Comparison of ENCODE assay signal across 9 cellular contexts in genomic region chr7:19117081-19117869, GRCh38. TPM values are rescaled to one million over a fixed set of nuclear protein-coding genes. Genes with fewer than 3 reads are reported as not detected.
A peak's percentile ranks its signal among the peaks of the same experiment; 100 is the strongest.
DNase-seq lines count a peak whose midpoint lies in the region; ATAC-seq and TF ChIP-seq lines count a peak whose summit lies in the region.
"Had no signal": no experiment of that assay in that cellular context is flagged by ENCODE, and none has a peak within 500 bp of the region (broad histone marks: within the 10 kb centered on the region; RNA-seq: fewer than 3 reads in every experiment).

TWIST1 (minus strand) TSS chr7:19117636; CDS start chr7:19117321, 315 bp downstream.

- peak; percentile 54 for DNase-seq in DMS 273 treated with DMSO at 0.1 percent for 48 hours (lab: John Stamatoyannopoulos, UW)
- DNase-seq in HCT116 (ENCODE audit: low read depth, low spot score): no peak
- peak; percentile 96 for DNase-seq in SK-N-SH
- peak; percentile 100 for DNase-seq in fibroblast of gingiva (ENCODE audit: low read depth)
- DNase-seq in neuronal stem cell (ENCODE audit: low spot score): peak; percentile 57
- DNase-seq in central memory CD4-positive, alpha-beta T cell: no peak
- DNase-seq in SKM-1 (lab: John Stamatoyannopoulos, UW; ENCODE audit: unreplicated experiment): no peak

- H2AFZ ChIP-seq in HCT116 (ENCODE audit: low read depth, low read length, poor library complexity, severe bottlenecking): no peak within 1 kb of the TSS
- H2AFZ ChIP-seq in SK-N-SH (ENCODE audit: low read depth): peak within 1 kb of the TSS; percentile 67; the same call in 1 of the 2 replicates
- H2AFZ ChIP-seq in neuronal stem cell (ENCODE audit: low read length): peak within 1 kb of the TSS; percentile 94

- H3K9ac ChIP-seq in HCT116 (ENCODE audit: low read length): no peak within 1 kb of the TSS
- peak within 1 kb of the TSS; percentile 95 for H3K9ac ChIP-seq in SK-N-SH
- peak within 1 kb of the TSS; percentile 93 for H3K9ac ChIP-seq in neuronal stem cell (ENCODE audit: low read depth, low read length, poor library complexity)

- H3K79me2 ChIP-seq in HCT116 (ENCODE audit: insufficient read depth, low read length): no peaks in the 10 kb centered on the region
- peaks cover 78% of the 10 kb centered on the region for H3K79me2 ChIP-seq in SK-N-SH (ENCODE audit: insufficient read depth)

- H3F3A ChIP-seq in SK-N-SH (replicated peaks; ENCODE audit: insufficient read depth): peaks cover 50% of the 10 kb centered on the region

- H3K79me1 ChIP-seq in neuronal stem cell (ENCODE audit: low read depth, low read length): no peaks in the 10 kb centered on the region

- no peak within 1 kb of the TSS for H2BK5ac ChIP-seq in neuronal stem cell (ENCODE audit: low read length)

- H3K9me2 ChIP-seq in HCT116 (ENCODE audit: insufficient read depth): no peaks in the 10 kb centered on the region
- H3K9me2 ChIP-seq in SK-N-SH: no peaks in the 10 kb centered on the region

- under 1% methylated on average over 37 of the region's 92 CpGs for WGBS in SK-N-SH (ENCODE audit: low lambda C conversion rate)
- no CpG with 5 or more reads among the region's 92 CpGs for WGBS in neuronal stem cell (ENCODE audit: extremely low coverage in 2 of 2, insufficient read length in 2 of 2, insufficient replicate concordance in 1 of 2), 2 donors

- H4K20me1 ChIP-seq in HCT116 (ENCODE audit: insufficient read depth) (no peaks in the 10 kb centered on the region), SK-N-SH (ENCODE audit: insufficient read depth) (peaks cover 30% of the 10 kb centered on the region)

- TF ChIP-seq CTCF in HCT116 (IDR thresholded peaks at IDR 0.05 in 2 of 3, conservative IDR thresholded peaks at IDR 0.05 in 1 of 3; ENCODE audit: borderline replicate concordance in 1 of 3, insufficient read depth in 1 of 3, low read depth in 2 of 3, low read length in 2 of 3) (no peak), SK-N-SH (IDR thresholded peaks at IDR 0.05) (no peak)

- peak within 1 kb of the TSS; percentile 43 for H2BK15ac ChIP-seq in neuronal stem cell (ENCODE audit: low read length)

- peak; percentile 61 for ATAC-seq in HCT116
- no peak for ATAC-seq in GM21717 (IDR thresholded peaks at IDR 0.05; ENCODE audit: unreplicated experiment)

- TF ChIP-seq RAD21 in HCT116 (IDR thresholded peaks at IDR 0.05; ENCODE audit: low read depth) (no peak), SK-N-SH (IDR thresholded peaks at IDR 0.05; ENCODE audit: low read length) (peak; percentile 18; the same call in 1 of the 2 replicates)

- H3K18ac ChIP-seq in neuronal stem cell (ENCODE audit: low read length): peak within 1 kb of the TSS; percentile 90

- peak within 1 kb of the TSS; percentile 66 for H3K4me2 ChIP-seq in HCT116 (ENCODE audit: low read length)
- peak within 1 kb of the TSS; percentile 94 for H3K4me2 ChIP-seq in SK-N-SH
- H3K4me2 ChIP-seq in neuronal stem cell (ENCODE audit: insufficient read depth, low read length, poor library complexity, severe bottlenecking): peak within 1 kb of the TSS; percentile 93

- H3K27ac ChIP-seq in HCT116 (ENCODE audit: low read depth, low read length) (no peak within 1 kb of the TSS; the same call in 1 of the 2 replicates), SK-N-SH (ENCODE audit: low read depth in 2 of 2, low read length in 1 of 2) (peak within 1 kb of the TSS; percentile 96 to 100), neuronal stem cell (replicated peaks; ENCODE audit: low read length) (no peak within 1 kb of the TSS)

- H2BK120ac ChIP-seq in neuronal stem cell (ENCODE audit: low read depth, low read length): no peak within 1 kb of the TSS

- H3K14ac ChIP-seq in neuronal stem cell (ENCODE audit: low read length): peak within 1 kb of the TSS; percentile 82

- no peaks in the 10 kb centered on the region for H3K9me3 ChIP-seq in HCT116 (ENCODE audit: control insufficient read depth in 1 of 2, insufficient read depth in 1 of 2, low read depth in 1 of 2, low read length in 2 of 2)
- no peaks in the 10 kb centered on the region for H3K9me3 ChIP-seq in SK-N-SH
- no peaks in the 10 kb centered on the region for H3K9me3 ChIP-seq in neuronal stem cell (replicated peaks in 1 of 2; ENCODE audit: control insufficient read depth in 2 of 2, insufficient read depth in 1 of 2, low read depth in 1 of 2, low read length in 2 of 2)

- no peak within 1 kb of the TSS for H2AK5ac ChIP-seq in neuronal stem cell (ENCODE audit: low read depth, low read length)

- no TSS peak for BruUV-seq in HCT116 (replicated peaks; lab: Mats Ljungman, UMichigan)

- no peak within 1 kb of the TSS for H4K8ac ChIP-seq in neuronal stem cell (ENCODE audit: low read depth, low read length)

- RAD21 ChIA-PET in HCT116 (lab: Charles Lee; ENCODE audit: low non-redundant PET in 1 of 2, low total read pairs in 2 of 2, uncharacterized antibody in 2 of 2, unreplicated experiment in 2 of 2): no interaction called here

- POLR2A ChIA-PET in HCT116 (lab: Charles Lee) (no interaction called here), SK-N-SH (lab: Yijun Ruan, JAX) (interaction anchor here (0.6 to 6.6 kb wide), 31 partner anchors 9 to 767 kb away, joined by 3 to 151 read pairs (median 5); partner anchors contain the start of genes HDAC9 and POLR1F)

- H3K36me3 ChIP-seq in HCT116 (ENCODE audit: control insufficient read depth in 1 of 2, insufficient read depth in 2 of 2, low read length in 2 of 2): no peaks in the 10 kb centered on the region
- H3K36me3 ChIP-seq in SK-N-SH (replicated peaks in 1 of 2; ENCODE audit: control insufficient read depth in 1 of 2, insufficient read depth in 2 of 2, low read length in 1 of 2): peaks cover 39 to 41% of the 10 kb centered on the region in 2 experiments
- H3K36me3 ChIP-seq in neuronal stem cell (replicated peaks in 1 of 2; ENCODE audit: control insufficient read depth in 2 of 2, insufficient read depth in 2 of 2, low read length in 2 of 2): no peaks in the 10 kb centered on the region

- TF ChIP-seq POLR2A in HCT116 (IDR thresholded peaks at IDR 0.05; ENCODE audit: borderline replicate concordance, extremely low read depth, insufficient read depth, insufficient read length): no peak

- H3K23ac ChIP-seq in neuronal stem cell (ENCODE audit: low read depth, low read length, poor library complexity): peak within 1 kb of the TSS; percentile 77

- CTCF ChIA-PET in HCT116 (lab: Charles Lee): no interaction called here
- CTCF ChIA-PET in SK-N-SH (lab: Yijun Ruan, JAX): interaction anchor here (0.7 to 10.2 kb wide), 9 partner anchors 9 to 762 kb away, joined by 3 to 92 read pairs (median 4); no protein-coding TSS in a partner anchor

- H3K27me3 ChIP-seq in HCT116 (ENCODE audit: insufficient read depth, low read length) (peaks cover 9% of the 10 kb centered on the region; the same call in 1 of the 2 replicates), SK-N-SH (ENCODE audit: insufficient read depth) (no peaks in the 10 kb centered on the region), neuronal stem cell (ENCODE audit: control insufficient read depth in 3 of 3, insufficient read depth in 3 of 3, low read depth in 1 of 3, low read length in 3 of 3) (peaks cover 21 to 85% (median 65%) of the 10 kb centered on the region in 3 experiments)

- H4K91ac ChIP-seq in neuronal stem cell (ENCODE audit: low read depth, low read length, poor library complexity): no peak within 1 kb of the TSS

- H3K4me3 ChIP-seq in HCT116 (replicated peaks in 1 of 2; ENCODE audit: low read depth in 1 of 2, low read length in 2 of 2) (peak within 1 kb of the TSS; percentile 30 to 45), SK-N-SH (ENCODE audit: low read depth in 2 of 2, low read length in 1 of 2) (peak within 1 kb of the TSS; percentile 92 to 100), neuronal stem cell (ENCODE audit: low read length in 2 of 2) (peak within 1 kb of the TSS; percentile 65 to 84)

- intact Hi-C loops in HCT116 (cut with micrococcal nuclease): no loop called here

- no peak within 1 kb of the TSS for H3K4ac ChIP-seq in neuronal stem cell (ENCODE audit: low read length)

- peak; percentile 69 to 79; a peak in 3 of 4 replicates for TF ChIP-seq EP300 in SK-N-SH (IDR thresholded peaks at IDR 0.05; ENCODE audit: borderline replicate concordance in 1 of 2, low read depth in 1 of 2, low read length in 1 of 2)

- H2BK12ac ChIP-seq in neuronal stem cell (ENCODE audit: low read length): no peak within 1 kb of the TSS

- H3K4me1 ChIP-seq in HCT116 (ENCODE audit: control insufficient read depth in 1 of 2, insufficient read depth in 2 of 2, low read length in 2 of 2): peaks cover 0 to 5% of the 10 kb centered on the region in 2 experiments; a peak in 1 of 4 replicates
- peaks cover 7 to 32% of the 10 kb centered on the region in 2 experiments; a peak in 3 of 4 replicates for H3K4me1 ChIP-seq in SK-N-SH (ENCODE audit: control insufficient read depth in 1 of 2, insufficient read depth in 2 of 2, low read depth in 1 of 2, low read length in 1 of 2)
- peaks cover 0 to 10% of the 10 kb centered on the region in 2 donors for H3K4me1 ChIP-seq in neuronal stem cell (ENCODE audit: control insufficient read depth in 2 of 2, insufficient read depth in 1 of 2, low read depth in 1 of 2, low read length in 2 of 2)

TF ChIP-seq in HCT116, 20 proteins besides CTCF, POLR2A, EP300 and RAD21 (continues in another document):
- TF ChIP-seq CEBPB (IDR thresholded peaks at IDR 0.05; ENCODE audit: low read depth) (no peak), ATF3 (IDR thresholded peaks at IDR 0.05) (no peak), MAX (IDR thresholded peaks at IDR 0.05) (no peak), SRF (IDR thresholded peaks at IDR 0.05; ENCODE audit: low read depth) (no peak), JUND (IDR thresholded peaks at IDR 0.05) (no peak)

TF ChIP-seq in SK-N-SH, 30 proteins besides CTCF, POLR2A, EP300 and RAD21 (continues in another document):
- TF ChIP-seq EZH2phosphoT487 (IDR thresholded peaks at IDR 0.05; ENCODE audit: borderline replicate concordance, low read depth) (no peak), NFIC (IDR thresholded peaks at IDR 0.05; ENCODE audit: borderline replicate concordance) (no peak; the same call in 1 of the 2 replicates), TAF1 (IDR thresholded peaks at IDR 0.05; ENCODE audit: borderline replicate concordance, low read depth, low read length) (peak; percentile 99), POLR2AphosphoS5 (IDR thresholded peaks at IDR 0.05; ENCODE audit: low read depth, low read length) (peak; percentile 100), MXI1 (IDR thresholded peaks at IDR 0.05; ENCODE audit: low read depth, low read length) (peak; percentile 90), TCF12 (IDR thresholded peaks at IDR 0.05) (peak; percentile 68), IRF3 (IDR thresholded peaks at IDR 0.05; ENCODE audit: low read depth, low read length) (no peak)

RNA-seq across cellular contexts. Expression of gene TWIST1, which starts in this region (rescaled TPM):
- 0.86 TPM for total RNA-seq in HCT116 (2021; ENCODE audit: unreplicated experiment)
- 2.0 and 3.3 TPM in 2 replicates for polyA plus RNA-seq in HCT116 (2012)
- polyA plus RNA-seq in SK-N-SH (2012; rRNA removed): 162 and 170 TPM in 2 replicates
- 95.7 and 147 TPM in 2 replicates for polyA plus RNA-seq in SK-N-SH (2012; cell fraction: cytosol; rRNA removed)
- polyA plus RNA-seq in SK-N-SH (2012; cell fraction: nucleus; rRNA removed): 208 and 254 TPM in 2 replicates
- 0.20 TPM for polyA plus RNA-seq in neuronal stem cell (2013, experiment 1 of 2)
- polyA plus RNA-seq in neuronal stem cell (2013, experiment 2 of 2): 0.22 TPM
- total RNA-seq: NCI-H460 had no signal

Comparison
In these comparisons a context has a peak if more than half of its experiments do, and no peak if none do; other contexts are left out.
1. DNase-seq: peak in DMS 273 treated with DMSO at 0.1 percent for 48 hours (single experiment), SK-N-SH (single experiment), fibroblast of gingiva (single experiment) and neuronal stem cell (single experiment); none in HCT116 (single experiment), central memory CD4-positive, alpha-beta T cell (single experiment) and SKM-1 (single experiment).
2. H3K27ac ChIP-seq: peak in SK-N-SH (2 of 2); none in HCT116 (single experiment) and neuronal stem cell (single experiment).
3. H3K4me3 ChIP-seq: peak in every context shown above with its lines; median percentile 96 in SK-N-SH; 74 in neuronal stem cell; 38 in HCT116.
4. Peak in every context shown above with its lines, with median percentiles within 50 percentile points of each other: H3K4me2 ChIP-seq.